In the genomic region with DNA sequence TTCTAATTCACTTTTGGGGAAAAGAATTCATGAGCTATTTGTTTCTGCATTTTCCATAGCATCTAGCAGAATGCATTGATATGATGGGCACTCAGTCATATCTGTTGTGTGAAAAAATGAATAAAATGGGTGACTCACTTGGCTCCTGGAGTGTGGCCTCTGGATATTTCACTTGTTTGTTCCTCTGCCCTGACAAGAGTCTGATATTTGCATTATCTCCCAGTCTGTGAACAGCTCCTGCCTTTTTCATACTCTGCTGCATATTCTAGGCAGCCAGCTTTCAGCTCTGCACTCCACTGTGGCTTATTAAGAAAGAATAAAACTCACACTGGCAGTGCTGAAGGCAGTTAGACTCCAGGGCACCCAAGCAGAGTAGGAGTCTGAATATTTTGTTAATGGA, we compare ENCODE assay signal across 17 cellular contexts.
DNase-seq lines count a peak whose midpoint lies in the region.
"Had no signal": no experiment of that assay in that cellular context is flagged by ENCODE, and none has a peak within 500 bp of the region (broad histone marks: within the 10 kb centered on the region; RNA-seq: fewer than 3 reads in every experiment).

No MANE protein-coding gene starts in this region.

- DNase-seq in A172 (ENCODE audit: low spot score) (peak; percentile 11), HPDE6-E6E7 (ENCODE audit: extremely low spot score) (peak; percentile 3), amniotic epithelial cell (ENCODE audit: low read depth) (peak; percentile 47), fibroblast of peridontal ligament (ENCODE audit: extremely low read depth) (peak; percentile 33), DMS153 treated with DMSO at 0.1 percent for 48 hours (lab: John Stamatoyannopoulos, UW; ENCODE audit: unreplicated experiment) (no peak), DMS53 (lab: John Stamatoyannopoulos, UW) (no peak), SKM-1 treated with dmso at 0.1 percent for 144 hours (lab: John Stamatoyannopoulos, UW; ENCODE audit: unreplicated experiment) (no peak)
- no peak for DNase-seq in activated CD4-positive, alpha-beta T cell treated with anti-CD3 and anti-CD28 coated beads for 1 hour
- DNase-seq: 8988T; activated CD8-positive, alpha-beta T cell treated with anti-CD3 and anti-CD28 coated beads for 36 hours; DMS79; KBM-7; mesenchymal stem cell; NCI-H1436; NCI-H446 treated with DMSO at 0.1 percent for 48 hours; PC-9; T-helper 1 cell had no signal

Comparison
In these comparisons a context has a peak if more than half of its experiments do, and no peak if none do; other contexts are left out.
1. DNase-seq: peak in A172 (single experiment), HPDE6-E6E7 (single experiment), amniotic epithelial cell (single experiment) and fibroblast of peridontal ligament (single experiment); none in DMS153 treated with DMSO at 0.1 percent for 48 hours (single experiment), DMS53 (single experiment), activated CD4-positive, alpha-beta T cell treated with anti-CD3 and anti-CD28 coated beads for 1 hour (single experiment) and SKM-1 treated with dmso at 0.1 percent for 144 hours (single experiment).